In genomic region chr10:29804025-29804852, GRCh38 we compare ENCODE assay signal across 10 cellular contexts.
A peak's percentile ranks its signal among the peaks of the same experiment; 100 is the strongest.
DNase-seq lines count a peak whose midpoint lies in the region; ATAC-seq and TF ChIP-seq lines count a peak whose summit lies in the region.
"Had no signal": no experiment of that assay in that cellular context is flagged by ENCODE, and none has a peak within 500 bp of the region (broad histone marks: within the 10 kb centered on the region; RNA-seq: fewer than 3 reads in every experiment).

No MANE protein-coding gene starts in this region.

- H3K4me3 ChIP-seq in AG09309 (ENCODE audit: control insufficient read depth, low read depth, low read length) (no peak overlapping the region), vagina (no peak overlapping the region)
- H3K4me3 ChIP-seq: uterus had no signal

- H3K27ac Mint-ChIP-seq in T-cell (no peak overlapping the region), natural killer cell (no peak overlapping the region)

- no peak overlapping the region for H3K4me3 Mint-ChIP-seq in T-cell
- no peak overlapping the region for H3K4me3 Mint-ChIP-seq in natural killer cell
- H3K4me3 Mint-ChIP-seq: central memory CD8-positive, alpha-beta T cell had no signal

- H3K4me1 Mint-ChIP-seq in T-cell (no peaks in the 10 kb centered on the region), natural killer cell (no peaks in the 10 kb centered on the region)
- H3K4me1 Mint-ChIP-seq: central memory CD8-positive, alpha-beta T cell had no signal

- no peak for TF ChIP-seq POLR2A in vagina (IDR thresholded peaks at IDR 0.05)

- H3K36me3 ChIP-seq in vagina, result no peaks in the 10 kb centered on the region
- H3K36me3 ChIP-seq: uterus had no signal

- peak overlapping the region; percentile 27 for H3K27ac ChIP-seq in vagina

- peak; percentile 25 for DNase-seq in AG09309 (ENCODE audit: low read depth)
- DNase-seq in HK-2 (ENCODE audit: unreplicated experiment), result peak; percentile 60
- peak; percentile 81 for DNase-seq in amniotic epithelial cell (ENCODE audit: low read depth)
- peak; percentile 36 for DNase-seq in left kidney (ENCODE audit: low read depth, low spot score)
- DNase-seq in vagina (ENCODE audit: extremely low spot score in 2 of 2), result peak in 1 of 2 donors; percentile 83
- no peak for DNase-seq in T-cell
- DNase-seq in natural killer cell, result no peak

- no peaks in the 10 kb centered on the region for H3K9me3 ChIP-seq in vagina
- H3K9me3 ChIP-seq: uterus had no signal

- H3K9me3 Mint-ChIP-seq in T-cell (no peaks in the 10 kb centered on the region), natural killer cell (no peaks in the 10 kb centered on the region)
- H3K9me3 Mint-ChIP-seq: central memory CD8-positive, alpha-beta T cell had no signal

- peaks cover 9 to 12% of the 10 kb centered on the region in 2 donors for H3K27me3 Mint-ChIP-seq in T-cell
- peaks cover 7 to 19% of the 10 kb centered on the region in 2 donors for H3K27me3 Mint-ChIP-seq in natural killer cell (ENCODE audit: low read depth in 2 of 2)

- no peaks in the 10 kb centered on the region for H3K27me3 ChIP-seq in vagina
- H3K27me3 ChIP-seq: uterus had no signal

- no peak for ATAC-seq in GM21381 (IDR thresholded peaks at IDR 0.05; ENCODE audit: unreplicated experiment)
- ATAC-seq in T-cell (replicated peaks in 1 of 4), result no peak
- ATAC-seq in natural killer cell, result no peak

- no peaks in the 10 kb centered on the region for H3K36me3 Mint-ChIP-seq in T-cell
- H3K36me3 Mint-ChIP-seq in natural killer cell, result no peaks in the 10 kb centered on the region

- intact Hi-C loops in vagina (cut with DNase I) (no loop called here), natural killer cell (cut with micrococcal nuclease) (no loop called here)

- H3K4me1 ChIP-seq in vagina, result peaks cover 35% of the 10 kb centered on the region

- POLR2A ChIA-PET in T-cell (lab: Charles Lee), result no interaction called here

- TF ChIP-seq CTCF in AG09309 (IDR thresholded peaks at IDR 0.05; ENCODE audit: control insufficient read depth, insufficient read depth, low read depth, low read length, missing control alignments) (no peak), vagina (IDR thresholded peaks at IDR 0.05) (no peak), natural killer cell (IDR thresholded peaks at IDR 0.05) (no peak)

- CTCF ChIA-PET in T-cell (lab: Charles Lee), result no interaction called here

Comparison
In these comparisons a context has a peak if more than half of its experiments do, and no peak if none do; other contexts are left out.
1. DNase-seq: peak in AG09309 (single experiment), HK-2 (single experiment), amniotic epithelial cell (single experiment) and left kidney (single experiment); none in T-cell (0 of 34) and natural killer cell (single experiment).